ENCODE assay signal across 1 cellular context in the genomic region with DNA sequence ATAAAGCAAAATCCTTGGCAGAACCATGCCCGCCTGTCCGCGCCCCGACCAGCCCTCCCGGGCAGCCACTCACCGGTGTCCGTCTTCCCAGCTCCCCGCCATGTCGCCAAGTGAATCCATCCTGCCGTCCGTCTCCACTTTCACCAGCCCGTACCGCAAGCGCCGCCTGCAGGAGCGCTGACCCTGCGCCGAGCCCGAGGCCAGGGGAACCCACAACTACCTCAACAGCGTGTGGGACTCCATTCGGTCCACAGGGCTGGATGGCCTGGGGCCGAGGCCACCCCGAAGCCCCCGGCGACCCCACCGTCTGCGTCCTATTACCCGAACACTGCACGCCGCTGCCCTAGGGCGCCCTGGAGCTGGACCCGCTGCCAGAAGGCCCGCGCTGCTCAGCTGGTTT.
TF ChIP-seq lines count a peak whose summit lies in the region.

No MANE protein-coding gene starts in this region.

TF ChIP-seq in K562, 482 proteins besides CTCF, POLR2A, EP300 and RAD21 (continued from another document):
- TF ChIP-seq, protein P1, sequence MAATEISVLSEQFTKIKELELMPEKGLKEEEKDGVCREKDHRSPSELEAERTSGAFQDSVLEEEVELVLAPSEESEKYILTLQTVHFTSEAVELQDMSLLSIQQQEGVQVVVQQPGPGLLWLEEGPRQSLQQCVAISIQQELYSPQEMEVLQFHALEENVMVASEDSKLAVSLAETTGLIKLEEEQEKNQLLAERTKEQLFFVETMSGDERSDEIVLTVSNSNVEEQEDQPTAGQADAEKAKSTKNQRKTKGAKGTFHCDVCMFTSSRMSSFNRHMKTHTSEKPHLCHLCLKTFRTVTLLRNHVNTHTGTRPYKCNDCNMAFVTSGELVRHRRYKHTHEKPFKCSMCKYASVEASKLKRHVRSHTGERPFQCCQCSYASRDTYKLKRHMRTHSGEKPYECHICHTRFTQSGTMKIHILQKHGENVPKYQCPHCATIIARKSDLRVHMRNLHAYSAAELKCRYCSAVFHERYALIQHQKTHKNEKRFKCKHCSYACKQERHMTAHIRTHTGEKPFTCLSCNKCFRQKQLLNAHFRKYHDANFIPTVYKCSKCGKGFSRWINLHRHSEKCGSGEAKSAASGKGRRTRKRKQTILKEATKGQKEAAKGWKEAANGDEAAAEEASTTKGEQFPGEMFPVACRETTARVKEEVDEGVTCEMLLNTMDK (IDR thresholded peaks at IDR 0.05; ENCODE audit: borderline replicate concordance, insufficient read depth, low read depth, low read length, poor library complexity, severe bottlenecking), result peak; percentile 48
- TF ChIP-seq ESRRA (IDR thresholded peaks at IDR 0.05; ENCODE audit: borderline replicate concordance, low read depth) (peak; percentile 40; the same call in 1 of the 2 replicates), YY1 (IDR thresholded peaks at IDR 0.05; ENCODE audit: borderline replicate concordance in 1 of 3, control insufficient read depth in 1 of 3, extremely low read depth in 1 of 3, insufficient read depth in 3 of 3, insufficient read length in 1 of 3, insufficient replicate concordance in 2 of 3, low read depth in 1 of 3, low read length in 2 of 3) (peak in 1 of 3 experiments; percentile 22), CTBP1 (IDR thresholded peaks at IDR 0.05; ENCODE audit: borderline replicate concordance) (peak; percentile 35; the same call in 1 of the 2 replicates), NRF1 (conservative IDR thresholded peaks at IDR 0.05 in 1 of 2, IDR thresholded peaks at IDR 0.05 in 1 of 2) (peak in 1 of 2 experiments; percentile 17; a peak in 1 of 4 replicates)
- TF ChIP-seq, protein P2, sequence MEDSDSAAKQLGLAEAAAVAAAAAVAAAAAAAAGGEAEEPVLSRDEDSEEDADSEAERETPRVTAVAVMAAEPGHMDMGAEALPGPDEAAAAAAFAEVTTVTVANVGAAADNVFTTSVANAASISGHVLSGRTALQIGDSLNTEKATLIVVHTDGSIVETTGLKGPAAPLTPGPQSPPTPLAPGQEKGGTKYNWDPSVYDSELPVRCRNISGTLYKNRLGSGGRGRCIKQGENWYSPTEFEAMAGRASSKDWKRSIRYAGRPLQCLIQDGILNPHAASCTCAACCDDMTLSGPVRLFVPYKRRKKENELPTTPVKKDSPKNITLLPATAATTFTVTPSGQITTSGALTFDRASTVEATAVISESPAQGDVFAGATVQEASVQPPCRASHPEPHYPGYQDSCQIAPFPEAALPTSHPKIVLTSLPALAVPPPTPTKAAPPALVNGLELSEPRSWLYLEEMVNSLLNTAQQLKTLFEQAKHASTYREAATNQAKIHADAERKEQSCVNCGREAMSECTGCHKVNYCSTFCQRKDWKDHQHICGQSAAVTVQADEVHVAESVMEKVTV (CRISPR knock-in tag; IDR thresholded peaks at IDR 0.05), result peak; percentile 21; the same call in 1 of the 2 replicates
